ENCODE assay signal across 29 cellular contexts in the genomic region with DNA sequence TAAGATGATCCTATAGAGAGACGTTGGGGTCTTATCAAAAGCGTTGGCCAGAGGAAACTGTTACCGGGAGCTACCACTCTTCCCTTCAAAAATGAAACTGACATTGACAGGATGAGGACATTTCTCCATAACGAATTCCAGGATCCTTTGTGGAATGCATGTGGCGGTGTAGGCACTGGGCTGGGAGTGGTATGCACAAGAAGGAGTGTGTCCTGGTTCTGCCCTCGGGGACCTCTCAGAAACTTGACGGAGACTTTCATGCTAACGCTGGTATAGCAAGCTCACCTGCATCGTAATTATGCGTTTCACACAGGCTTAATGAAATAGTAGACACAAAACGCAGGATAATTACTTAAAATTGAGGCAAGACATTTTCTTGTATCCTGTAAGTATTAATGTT.
"Had no signal": no experiment of that assay in that cellular context is flagged by ENCODE, and none has a peak within 500 bp of the region (broad histone marks: within the 10 kb centered on the region; RNA-seq: fewer than 3 reads in every experiment).

No MANE protein-coding gene starts in this region.

- ATAC-seq: activated CD8-positive, alpha-beta memory T cell treated with anti-CD3 and anti-CD28 coated beads, Interleukin-2, amount 10 ng/mL, durations not matched to agents 7 days and 5 days; effector memory CD8-positive, alpha-beta T cell; foreskin keratinocyte; gastrocnemius medialis; heart left ventricle had no signal

- H3K27me3 ChIP-seq: brain microvascular endothelial cell, foreskin keratinocyte, gastrocnemius medialis, heart left ventricle had no signal

- H3K27me3 Mint-ChIP-seq: activated CD4-positive, alpha-beta memory T cell treated with anti-CD3 and anti-CD28 coated beads, Interleukin-2, amount 10 ng/mL, durations not matched to agents 7 days and 5 days; activated CD4-positive, alpha-beta T cell treated with anti-CD3 and anti-CD28 coated beads, Interleukin-2, amount 10 ng/mL, durations not matched to agents 7 days and 5 days; activated CD8-positive, alpha-beta memory T cell treated with anti-CD3 and anti-CD28 coated beads, Interleukin-2, amount 10 ng/mL, durations not matched to agents 7 days and 5 days; activated naive CD8-positive, alpha-beta T cell treated with anti-CD3 and anti-CD28 coated beads, Interleukin-2, amount 10 ng/mL, durations not matched to agents 7 days and 5 days; central memory CD8-positive, alpha-beta T cell; effector memory CD8-positive, alpha-beta T cell had no signal

- H3K27ac ChIP-seq: brain microvascular endothelial cell, esophagus muscularis mucosa, foreskin keratinocyte, gastrocnemius medialis, heart left ventricle had no signal

- H3K4me3 ChIP-seq: esophagus muscularis mucosa, gastrocnemius medialis, heart left ventricle had no signal

- H3K9me3 ChIP-seq: esophagus muscularis mucosa, gastrocnemius medialis, heart left ventricle had no signal

- H3K36me3 ChIP-seq: brain microvascular endothelial cell, esophagus muscularis mucosa, gastrocnemius medialis, heart left ventricle had no signal

- H3K27ac Mint-ChIP-seq: activated CD4-positive, alpha-beta memory T cell treated with anti-CD3 and anti-CD28 coated beads, Interleukin-2, amount 10 ng/mL, durations not matched to agents 7 days and 5 days; activated CD4-positive, alpha-beta T cell treated with anti-CD3 and anti-CD28 coated beads, Interleukin-2, amount 10 ng/mL, durations not matched to agents 7 days and 5 days; activated naive CD4-positive, alpha-beta T cell treated with anti-CD3 and anti-CD28 coated beads for 36 hours; activated naive CD8-positive, alpha-beta T cell treated with anti-CD3 and anti-CD28 coated beads, Interleukin-2, amount 10 ng/mL, durations not matched to agents 7 days and 5 days; activated T-helper 1 cell treated with anti-CD3 and anti-CD28 coated beads, Interleukin-12 subunit alpha, Interleukin-12 subunit beta, Interleukin-2, Interleukin-4 antibody, amounts not matched to agents 30 ng/mL and 10 ng/mL and 1 ng/mL, durations not matched to agents 14 hours and 24 hours and 36 hours; activated T-helper 2 cell treated with anti-CD3 and anti-CD28 coated beads, Interferon-gamma antibody, Interleukin-2, Interleukin-4, amounts not matched to agents 10 μg/mL and 5 μg/mL and 100 μg/mL, durations not matched to agents 14 hours and 24 hours and 36 hours had no signal

- H3K9me3 Mint-ChIP-seq: central memory CD8-positive, alpha-beta T cell; effector memory CD8-positive, alpha-beta T cell had no signal

- DNase-seq: activated CD4-positive, alpha-beta memory T cell treated with anti-CD3 and anti-CD28 coated beads, Interleukin-2, amount 10 ng/mL, durations not matched to agents 7 days and 5 days; activated CD4-positive, alpha-beta T cell treated with anti-CD3 and anti-CD28 coated beads for 1 hour; activated CD4-positive, alpha-beta T cell treated with anti-CD3 and anti-CD28 coated beads for 4 hours; activated CD4-positive, alpha-beta T cell treated with anti-CD3 and anti-CD28 coated beads, Interleukin-2, amount 10 ng/mL, durations not matched to agents 7 days and 5 days; activated CD4-positive, alpha-beta T cell treated with anti-CD3 and anti-CD28 coated beads, Interleukin-2, amount 50 U/mL, for 4 hours; activated CD4-positive, CD25-positive, alpha-beta regulatory T cell; activated CD8-positive, alpha-beta memory T cell treated with anti-CD3 and anti-CD28 coated beads, Interleukin-2, amount 10 ng/mL, durations not matched to agents 7 days and 5 days; activated CD8-positive, alpha-beta memory T cell treated with anti-CD3 and anti-CD28 coated beads, Interleukin-2, amount 50 U/mL, for 4 hours; activated effector memory CD4-positive, alpha-beta T cell treated with anti-CD3 and anti-CD28 coated beads, Interleukin-2, amount 50 U/mL, for 16 hours; activated naive CD4-positive, alpha-beta T cell treated with anti-CD3 and anti-CD28 coated beads for 36 hours; activated naive CD8-positive, alpha-beta T cell treated with anti-CD3 and anti-CD28 coated beads, Interleukin-2, amount 10 ng/mL, durations not matched to agents 7 days and 5 days; activated T-cell treated with anti-CD3 and anti-CD28 coated beads, Interleukin-2, amount 50 U/mL, for 1 hour; activated T-cell treated with anti-CD3 and anti-CD28 coated beads, Interleukin-2, amount 50 U/mL, for 48 hours; amniotic stem cell; anterior cingulate cortex; brain microvascular endothelial cell; cortex of kidney; dermis blood vessel endothelial cell; effector CD4-positive, alpha-beta T cell; effector memory CD8-positive, alpha-beta T cell; erythroblast; foreskin keratinocyte; gastrocnemius medialis; glutamatergic neuron; heart left ventricle had no signal

- H3K4me1 ChIP-seq: foreskin keratinocyte, gastrocnemius medialis had no signal

- H3K4me3 Mint-ChIP-seq: activated CD4-positive, alpha-beta memory T cell treated with anti-CD3 and anti-CD28 coated beads, Interleukin-2, amount 10 ng/mL, durations not matched to agents 7 days and 5 days; activated CD4-positive, alpha-beta T cell treated with anti-CD3 and anti-CD28 coated beads, Interleukin-2, amount 10 ng/mL, durations not matched to agents 7 days and 5 days; activated CD8-positive, alpha-beta memory T cell treated with anti-CD3 and anti-CD28 coated beads, Interleukin-2, amount 10 ng/mL, durations not matched to agents 7 days and 5 days; activated naive CD4-positive, alpha-beta T cell treated with anti-CD3 and anti-CD28 coated beads for 36 hours; activated naive CD8-positive, alpha-beta T cell treated with anti-CD3 and anti-CD28 coated beads, Interleukin-2, amount 10 ng/mL, durations not matched to agents 7 days and 5 days; activated T-helper 1 cell treated with anti-CD3 and anti-CD28 coated beads, Interleukin-12 subunit alpha, Interleukin-12 subunit beta, Interleukin-2, Interleukin-4 antibody, amounts not matched to agents 30 ng/mL and 10 ng/mL and 1 ng/mL, durations not matched to agents 14 hours and 24 hours and 36 hours; central memory CD8-positive, alpha-beta T cell; effector memory CD8-positive, alpha-beta T cell had no signal
